Comparison of ENCODE assay signal across 10 cellular contexts in the genomic region with DNA sequence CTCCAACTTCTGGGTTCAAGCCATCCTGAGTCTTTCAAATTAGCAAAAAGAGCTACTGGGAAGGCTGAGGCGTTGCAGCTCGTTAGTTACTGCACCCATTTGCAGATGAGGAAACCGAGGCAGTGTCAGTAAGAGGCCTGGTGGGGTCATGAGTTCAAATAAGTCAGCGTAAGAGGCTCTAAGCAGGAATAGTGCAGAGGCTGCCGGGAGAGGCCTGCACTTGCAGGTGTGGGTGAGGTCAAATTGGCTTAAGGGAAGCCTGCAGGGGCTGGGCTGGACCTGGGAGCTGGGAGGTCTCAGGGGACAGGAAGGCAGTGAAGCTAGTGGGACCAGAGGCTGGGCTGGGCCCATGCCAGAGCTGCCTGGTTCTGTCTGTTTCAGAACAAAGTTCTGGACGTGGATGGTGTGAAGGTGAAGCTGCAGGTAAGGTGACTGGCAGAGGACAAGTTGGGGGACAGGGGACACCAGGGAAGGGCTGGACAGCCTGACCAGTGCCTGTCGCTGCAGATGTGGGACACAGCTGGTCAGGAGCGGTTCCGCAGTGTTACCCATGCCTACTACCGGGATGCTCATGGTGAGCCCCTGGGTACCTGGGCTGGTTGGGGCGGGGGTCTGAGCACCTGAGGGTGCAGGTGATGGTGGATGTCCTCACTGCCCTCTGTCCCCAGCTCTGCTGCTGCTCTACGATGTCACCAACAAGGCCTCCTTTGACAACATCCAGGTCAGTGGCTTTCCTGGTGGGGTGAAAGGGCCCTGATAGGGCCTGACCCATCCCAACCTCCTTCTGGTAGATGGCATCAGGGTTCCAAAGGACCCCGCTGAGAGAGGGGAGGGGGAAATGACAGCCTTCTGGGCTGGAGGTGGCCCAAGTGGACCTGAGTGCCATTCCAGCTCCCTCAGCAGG. TPM values are rescaled to one million over a fixed set of nuclear protein-coding genes. Genes with fewer than 3 reads are reported as not detected.
DNase-seq lines count a peak whose midpoint lies in the region; ATAC-seq and TF ChIP-seq lines count a peak whose summit lies in the region.
"Had no signal": no experiment of that assay in that cellular context is flagged by ENCODE, and none has a peak within 500 bp of the region (broad histone marks: within the 10 kb centered on the region; RNA-seq: fewer than 3 reads in every experiment).

No MANE protein-coding gene starts in this region.

- no peaks in the 10 kb centered on the region for H3K27me3 ChIP-seq in left ventricle myocardium inferior (ENCODE audit: low read depth)
- H3K27me3 ChIP-seq in right atrium auricular region = no peaks in the 10 kb centered on the region
- no peaks in the 10 kb centered on the region for H3K27me3 ChIP-seq in stomach smooth muscle (ENCODE audit: control insufficient read depth in 1 of 2, insufficient read depth in 2 of 2, low read length in 2 of 2)
- H3K27me3 ChIP-seq: cardiac muscle cell had no signal

- ATAC-seq in T-cell (replicated peaks in 1 of 4) = no peak

- peak overlapping the region; percentile 13 to 17 (median 16) for H3K4me3 Mint-ChIP-seq in T-cell
- H3K4me3 Mint-ChIP-seq in glutamatergic neuron (ENCODE audit: unreplicated experiment) = peak overlapping the region; percentile 90

- H3K4me1 ChIP-seq in left ventricle myocardium inferior = peaks cover 84% of the 10 kb centered on the region
- H3K4me1 ChIP-seq in right atrium auricular region = peaks cover 3 to 76% of the 10 kb centered on the region in 2 donors
- peaks cover 75% of the 10 kb centered on the region for H3K4me1 ChIP-seq in stomach smooth muscle (ENCODE audit: control insufficient read depth, insufficient read depth, low read length)

- no peak overlapping the region for H3K27ac Mint-ChIP-seq in T-cell
- H3K27ac Mint-ChIP-seq in glutamatergic neuron (ENCODE audit: unreplicated experiment) = peak overlapping the region; percentile 89

- CTCF ChIA-PET in T-cell (lab: Charles Lee) = interaction anchor here (1.4 to 4.1 kb wide), 2 partner anchors 10 to 11 kb away, joined by 3 to 24 read pairs; no protein-coding TSS in a partner anchor

- no peaks in the 10 kb centered on the region for H3K27me3 Mint-ChIP-seq in T-cell
- H3K27me3 Mint-ChIP-seq in glutamatergic neuron (ENCODE audit: unreplicated experiment) = peaks cover 31% of the 10 kb centered on the region

- POLR2A ChIA-PET in T-cell (lab: Charles Lee) = interaction anchor here in 1 of 2 donors (0.5 kb wide), 2 partner anchors 159 to 187 kb away, joined by 3 to 5 read pairs; a partner anchor contains a TSS

- TF ChIP-seq CTCF in left ventricle myocardium inferior (IDR thresholded peaks at IDR 0.05; ENCODE audit: borderline replicate concordance) (no peak), right atrium auricular region (IDR thresholded peaks at IDR 0.05) (no peak), glutamatergic neuron (IDR thresholded peaks at IDR 0.05; ENCODE audit: partially characterized antibody, unreplicated experiment) (no peak)

- peak overlapping the region; percentile 23 for H3K27ac ChIP-seq in left ventricle myocardium inferior (replicated peaks)
- no peak overlapping the region for H3K27ac ChIP-seq in right atrium auricular region
- peak overlapping the region; percentile 71 for H3K27ac ChIP-seq in stomach smooth muscle (ENCODE audit: low read length)
- H3K27ac ChIP-seq: cardiac muscle cell had no signal

- H3K9me3 Mint-ChIP-seq in T-cell = no peaks in the 10 kb centered on the region
- H3K9me3 Mint-ChIP-seq in glutamatergic neuron (ENCODE audit: unreplicated experiment) = peaks cover 26% of the 10 kb centered on the region

- H3K36me3 Mint-ChIP-seq in T-cell (peaks cover 7% of the 10 kb centered on the region), glutamatergic neuron (ENCODE audit: unreplicated experiment) (no peaks in the 10 kb centered on the region)

- no peak overlapping the region for H3K4me3 ChIP-seq in left ventricle myocardium inferior
- no peak overlapping the region for H3K4me3 ChIP-seq in right atrium auricular region
- H3K4me3 ChIP-seq in stomach smooth muscle (ENCODE audit: low read length in 2 of 2) = peak overlapping the region in 1 of 2 donors; percentile 35
- H3K4me3 ChIP-seq: cardiac muscle cell had no signal

- H3K9me3 ChIP-seq in left ventricle myocardium inferior (replicated peaks) = no peaks in the 10 kb centered on the region
- H3K9me3 ChIP-seq in right atrium auricular region = no peaks in the 10 kb centered on the region
- H3K9me3 ChIP-seq in stomach smooth muscle (ENCODE audit: control insufficient read depth in 2 of 2, low read length in 2 of 2) = no peaks in the 10 kb centered on the region

- peak overlapping the region in 1 of 2 donors; percentile 55 for H3K9ac ChIP-seq in stomach smooth muscle (ENCODE audit: low read length in 2 of 2)
- H3K9ac ChIP-seq: parathyroid adenoma had no signal

- intact Hi-C loops in left ventricle myocardium inferior (cut with micrococcal nuclease) = no loop called here

- DNase-seq in left ventricle myocardium inferior (no peak), right atrium auricular region (ENCODE audit: low spot score) (no peak), T-cell (no peak), glutamatergic neuron (no peak), ecto neural progenitor cell (ENCODE audit: low spot score) (no peak), mucosa of gallbladder (ENCODE audit: low spot score) (no peak), D341Med (ENCODE audit: low spot score) (no peak)

- H3K36me3 ChIP-seq in left ventricle myocardium inferior (peaks cover 8% of the 10 kb centered on the region), right atrium auricular region (peaks cover 10% of the 10 kb centered on the region), stomach smooth muscle (ENCODE audit: control insufficient read depth in 2 of 2, insufficient read depth in 2 of 2, low read length in 2 of 2) (peaks cover 0 to 3% of the 10 kb centered on the region in 2 donors)
- H3K36me3 ChIP-seq: cardiac muscle cell had no signal

- H3K4me1 Mint-ChIP-seq in T-cell (peaks cover 31 to 53% (median 44%) of the 10 kb centered on the region in 3 donors), glutamatergic neuron (ENCODE audit: low read depth, unreplicated experiment) (peaks cover 16% of the 10 kb centered on the region)

RNA-seq across cellular contexts. Expression of a gene that starts 3.0 kb away (rescaled TPM):
- total RNA-seq in left ventricle myocardium inferior (1.7 TPM), right atrium auricular region (1 to 10 TPM in 1 of 2 donors, under 1 TPM in 1; 0.31 to 1.4 TPM), T-cell (under 1 TPM in 2 of 5 donors, not detected in 3; 0.19 to 0.66 TPM), glutamatergic neuron (ENCODE audit: unreplicated experiment) (292 TPM), mucosa of gallbladder (7.7 TPM)

RNA-seq across cellular contexts. Expression of a gene that starts 4.1 kb away (rescaled TPM):
- 26.0 TPM for total RNA-seq in left ventricle myocardium inferior
- 10 to 100 TPM; 16.1 to 27.0 TPM for total RNA-seq in right atrium auricular region
- 10 to 100 TPM; 25.6 to 54.3 (median 43.9) TPM for total RNA-seq in T-cell
- total RNA-seq in glutamatergic neuron (ENCODE audit: unreplicated experiment) = 74.8 TPM
- total RNA-seq in mucosa of gallbladder = 100 TPM

RNA-seq across cellular contexts. Expression of a gene that starts 15.7 kb away (rescaled TPM):
- total RNA-seq in left ventricle myocardium inferior = 83.9 TPM
- 100 to 1,000 TPM; 218 to 276 TPM for total RNA-seq in right atrium auricular region
- 100 to 1,000 TPM in 4 of 5 donors, 10 to 100 TPM in 1; 99.4 to 152 (median 137) TPM for total RNA-seq in T-cell
- total RNA-seq in glutamatergic neuron (ENCODE audit: unreplicated experiment) = 628 TPM
- total RNA-seq in mucosa of gallbladder = 154 TPM

RNA-seq across cellular contexts. Expression of a gene that starts 45.0 kb away (rescaled TPM):
- 4.0 TPM for total RNA-seq in left ventricle myocardium inferior
- total RNA-seq in right atrium auricular region = 1 to 10 TPM; 3.5 to 4.3 TPM
- total RNA-seq in T-cell = under 1 TPM in 2 of 5 donors, not detected in 3; 0.06 to 0.47 TPM
- total RNA-seq in glutamatergic neuron (ENCODE audit: unreplicated experiment) = 31.6 TPM
- total RNA-seq in mucosa of gallbladder = 0.58 TPM

RNA-seq across cellular contexts. Expression of a gene that starts 53.8 kb away (rescaled TPM):
- 27.3 TPM for total RNA-seq in left ventricle myocardium inferior
- 10 to 100 TPM; 35.6 to 45.0 TPM for total RNA-seq in right atrium auricular region
- total RNA-seq in T-cell = 10 to 100 TPM; 26.2 to 32.5 (median 30.2) TPM
- total RNA-seq in glutamatergic neuron (ENCODE audit: unreplicated experiment) = 57.9 TPM
- total RNA-seq in mucosa of gallbladder = 31.2 TPM

Comparison
In these comparisons a context has a peak if more than half of its experiments do, and no peak if none do; other contexts are left out.
1. H3K27ac ChIP-seq: peak in left ventricle myocardium inferior (single experiment) and stomach smooth muscle (single experiment); none in right atrium auricular region (0 of 2).
2. RNA of a gene that starts 3.0 kb away (total RNA-seq): 292 TPM in glutamatergic neuron (single experiment); 7.7 TPM in mucosa of gallbladder (single experiment), 1.7 TPM in left ventricle myocardium inferior (single experiment), 0.31 to 1.4 TPM in right atrium auricular region and 0.19 to 0.66 TPM in T-cell; every median in the first group is over 10 times any median in the second.